ENCODE assay signal across 1 cellular context in genomic region chr22:29093980-29094379, GRCh38.
TF ChIP-seq lines count a peak whose summit lies in the region.

No MANE protein-coding gene starts in this region.

TF ChIP-seq in SK-N-SH, 30 proteins besides CTCF, POLR2A, EP300 and RAD21 (continued from another document):
- TF ChIP-seq IRF3 (IDR thresholded peaks at IDR 0.05; ENCODE audit: low read depth, low read length) (no peak), CHD2 (IDR thresholded peaks at IDR 0.05; ENCODE audit: low read length, partially characterized antibody) (no peak), USF1 (IDR thresholded peaks at IDR 0.05; ENCODE audit: borderline replicate concordance, low read depth) (no peak), GATA2 (CRISPR knock-in tag; IDR thresholded peaks at IDR 0.05) (no peak), USF2 (IDR thresholded peaks at IDR 0.05; ENCODE audit: borderline replicate concordance, low read depth, low read length) (no peak)
TF ChIP-seq in SK-N-SH: peak in this region for 0.
